In genomic region chr17:10088444-10088843, GRCh38 we compare ENCODE assay signal across 1 cellular context.
TF ChIP-seq lines count a peak whose summit lies in the region.

No MANE protein-coding gene starts in this region.

TF ChIP-seq in IMR-90, 13 proteins besides CTCF, POLR2A, EP300 and RAD21 (continued from another document):
- no peak for TF ChIP-seq BHLHE40 (IDR thresholded peaks at IDR 0.05; ENCODE audit: low read depth, low read length)
- TF ChIP-seq RCOR1 (IDR thresholded peaks at IDR 0.05; ENCODE audit: insufficient replicate concordance, low read length) = no peak
